Comparison of ENCODE assay signal across 9 cellular contexts in the genomic region with DNA sequence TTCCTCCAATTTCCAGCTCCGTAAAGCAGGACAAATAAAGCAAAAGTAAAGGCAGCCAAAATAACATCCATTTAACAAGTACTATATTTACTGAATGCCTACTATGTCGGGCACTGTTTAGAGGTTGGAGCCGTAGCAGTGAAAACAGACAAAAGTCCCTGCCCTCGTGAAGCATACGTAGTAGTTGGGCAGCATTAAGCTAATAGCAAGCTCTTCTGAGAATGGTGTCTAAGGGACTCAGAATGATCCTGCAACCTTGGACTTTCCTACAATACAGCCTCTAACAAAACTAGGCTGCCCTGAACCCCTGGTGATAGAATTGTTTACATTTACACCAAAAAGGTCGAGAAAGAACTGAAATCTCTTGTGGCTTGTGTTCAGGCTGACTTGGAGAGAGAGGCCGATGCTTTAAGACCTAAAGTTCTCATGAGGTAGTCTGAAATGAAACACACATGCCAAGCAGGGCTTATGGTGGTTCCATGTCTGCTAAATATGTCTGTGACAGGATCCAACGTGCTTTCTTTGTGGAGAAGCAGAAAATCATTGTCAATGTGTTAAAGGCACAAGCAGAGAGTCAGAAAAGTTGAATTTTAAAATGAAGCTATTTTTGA. TPM values are rescaled to one million over a fixed set of nuclear protein-coding genes. Genes with fewer than 3 reads are reported as not detected.
DNase-seq lines count a peak whose midpoint lies in the region; ATAC-seq, FAIRE-seq and TF ChIP-seq lines count a peak whose summit lies in the region.
"Had no signal": no experiment of that assay in that cellular context is flagged by ENCODE, and none has a peak within 500 bp of the region (broad histone marks: within the 10 kb centered on the region; RNA-seq: fewer than 3 reads in every experiment).

No MANE protein-coding gene starts in this region.

- H3K9ac ChIP-seq in HUES6 (ENCODE audit: low read length): peak overlapping the region; percentile 54

- H3K9me3 ChIP-seq in HUES6 (ENCODE audit: control insufficient read depth, insufficient read depth, low read depth, low read length) (no peaks in the 10 kb centered on the region), small intestine (ENCODE audit: control insufficient read depth, low read depth) (no peaks in the 10 kb centered on the region)

- H3K36me3 Mint-ChIP-seq in activated CD8-positive, alpha-beta memory T cell treated with anti-CD3 and anti-CD28 coated beads, Interleukin-2, amount 10 ng/mL, durations not matched to agents 7 days and 5 days: no peaks in the 10 kb centered on the region

- H3K36me3 ChIP-seq in HUES6 (ENCODE audit: control insufficient read depth, insufficient read depth, low read length) (no peaks in the 10 kb centered on the region), small intestine (ENCODE audit: control insufficient read depth in 2 of 2, insufficient read depth in 2 of 2, low read length in 2 of 2) (no peaks in the 10 kb centered on the region)

- no peak overlapping the region for H3K4me3 Mint-ChIP-seq in activated CD8-positive, alpha-beta memory T cell treated with anti-CD3 and anti-CD28 coated beads, Interleukin-2, amount 10 ng/mL, durations not matched to agents 7 days and 5 days

- TF ChIP-seq CTCF in astrocyte of the cerebellum (IDR thresholded peaks at IDR 0.05; ENCODE audit: low read depth, low read length, missing control alignments) (no peak), GM20000 (IDR thresholded peaks at IDR 0.05; ENCODE audit: extremely low read depth, missing control alignments) (no peak)

- DNase-seq in astrocyte of the cerebellum (ENCODE audit: low read depth): no peak
- DNase-seq in iris pigment epithelial cell (ENCODE audit: low read depth): peak; percentile 57
- peak; percentile 7 for DNase-seq in small intestine
- no peak for DNase-seq in HCEC 1CT
- no peak for DNase-seq in activated CD8-positive, alpha-beta memory T cell treated with anti-CD3 and anti-CD28 coated beads, Interleukin-2, amount 10 ng/mL, durations not matched to agents 7 days and 5 days
- no peak for DNase-seq in GM20000 (ENCODE audit: low spot score)

- no peak overlapping the region for H3K27ac ChIP-seq in HUES6 (ENCODE audit: low read depth, low read length)
- H3K27ac ChIP-seq in small intestine (ENCODE audit: low read depth in 1 of 2, low read length in 1 of 2): peak overlapping the region in 1 of 2 donors; percentile 84

- H3K4me1 Mint-ChIP-seq in activated CD8-positive, alpha-beta memory T cell treated with anti-CD3 and anti-CD28 coated beads, Interleukin-2, amount 10 ng/mL, durations not matched to agents 7 days and 5 days: peaks cover 5% of the 10 kb centered on the region

- peaks cover 44% of the 10 kb centered on the region for H3K27me3 Mint-ChIP-seq in activated CD8-positive, alpha-beta memory T cell treated with anti-CD3 and anti-CD28 coated beads, Interleukin-2, amount 10 ng/mL, durations not matched to agents 7 days and 5 days

- H3K9me3 Mint-ChIP-seq in activated CD8-positive, alpha-beta memory T cell treated with anti-CD3 and anti-CD28 coated beads, Interleukin-2, amount 10 ng/mL, durations not matched to agents 7 days and 5 days (ENCODE audit: low read depth): no peaks in the 10 kb centered on the region

- in situ Hi-C loops in astrocyte of the cerebellum (cut with HindIII; ENCODE audit: low sequenced_read_pairs): no loop called here

- peak overlapping the region; percentile 70 for H3K4me3 ChIP-seq in HUES6 (ENCODE audit: low read depth, low read length)
- peak overlapping the region; percentile 92 for H3K4me3 ChIP-seq in astrocyte of the cerebellum (ENCODE audit: low read depth, low read length)
- peak overlapping the region in 1 of 2 donors; percentile 96 for H3K4me3 ChIP-seq in small intestine (ENCODE audit: low read depth in 1 of 2, low read length in 2 of 2)

- CTCF ChIA-PET in activated CD8-positive, alpha-beta memory T cell treated with anti-CD3 and anti-CD28 coated beads, Interleukin-2, amount 10 ng/mL, durations not matched to agents 7 days and 5 days (lab: Charles Lee): no interaction called here

- no peak overlapping the region for H3K27ac Mint-ChIP-seq in activated CD8-positive, alpha-beta memory T cell treated with anti-CD3 and anti-CD28 coated beads, Interleukin-2, amount 10 ng/mL, durations not matched to agents 7 days and 5 days

- ATAC-seq in activated CD8-positive, alpha-beta memory T cell treated with anti-CD3 and anti-CD28 coated beads, Interleukin-2, amount 10 ng/mL, durations not matched to agents 7 days and 5 days: no peak
- no peak for ATAC-seq in GM18498 (IDR thresholded peaks at IDR 0.05; ENCODE audit: unreplicated experiment)

- no peak for FAIRE-seq in small intestine (lab: Jason Lieb, UNC)
- FAIRE-seq: GM12891 had no signal

- H3K27me3 ChIP-seq in HUES6 (ENCODE audit: control insufficient read depth, insufficient read depth, low read length) (peaks cover 18% of the 10 kb centered on the region), small intestine (ENCODE audit: control insufficient read depth in 2 of 2, insufficient read depth in 2 of 2, low read length in 2 of 2) (peaks cover 0 to 3% of the 10 kb centered on the region in 2 donors)

- 13 to 23% (median 15%) methylated on average over 8 of the region's 8 CpGs for WGBS in small intestine, 3 donors

- H3K4me1 ChIP-seq in HUES6 (ENCODE audit: control insufficient read depth, insufficient read depth, low read length) (peaks cover 10% of the 10 kb centered on the region), small intestine (ENCODE audit: control insufficient read depth in 2 of 2, insufficient read depth in 1 of 2, low read depth in 1 of 2, low read length in 1 of 2) (peaks cover 0 to 2% of the 10 kb centered on the region in 2 donors)

RNA-seq across cellular contexts. Expression of a gene that starts 0.9 kb away (rescaled TPM):
- polyA plus RNA-seq in small intestine: 1 to 10 TPM; 2.4 to 3.9 (median 2.5) TPM
- not detected for total RNA-seq in activated CD8-positive, alpha-beta memory T cell treated with anti-CD3 and anti-CD28 coated beads, Interleukin-2, amount 10 ng/mL, durations not matched to agents 7 days and 5 days

Comparison
In these comparisons a context has a peak if more than half of its experiments do, and no peak if none do; other contexts are left out.
1. DNase-seq: peak in iris pigment epithelial cell (single experiment) and small intestine (single experiment); none in astrocyte of the cerebellum (single experiment), HCEC 1CT (single experiment), activated CD8-positive, alpha-beta memory T cell treated with anti-CD3 and anti-CD28 coated beads, Interleukin-2, amount 10 ng/mL, durations not matched to agents 7 days and 5 days (single experiment) and GM20000 (single experiment).